Comparison of ENCODE assay signal across 1 cellular context in the genomic region with DNA sequence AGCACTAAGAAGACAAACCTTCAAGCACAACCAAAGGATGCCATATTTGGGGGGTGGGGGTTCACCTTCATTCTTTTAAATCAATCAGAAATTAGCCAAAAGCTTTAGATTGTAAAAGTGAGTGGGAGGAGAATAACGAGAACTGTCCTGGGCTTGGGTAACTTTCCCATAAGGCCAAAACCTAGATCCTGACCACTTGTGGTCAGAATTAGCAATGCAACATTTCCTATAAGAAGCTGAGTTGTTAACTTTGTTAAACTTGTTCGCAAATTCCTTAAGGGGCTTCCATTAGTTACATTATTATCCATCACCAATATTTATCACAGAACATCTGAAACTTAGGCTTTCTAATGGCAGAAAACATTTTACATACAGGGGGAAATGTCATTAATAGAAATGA.
TF ChIP-seq lines count a peak whose summit lies in the region.

No MANE protein-coding gene starts in this region.

TF ChIP-seq in liver, 16 proteins besides CTCF, POLR2A, EP300 and RAD21 (continued from another document):
- TF ChIP-seq ZBTB33 (IDR thresholded peaks at IDR 0.05), result no peak
